24 cellular contexts compared by ENCODE assay signal in the genomic region with DNA sequence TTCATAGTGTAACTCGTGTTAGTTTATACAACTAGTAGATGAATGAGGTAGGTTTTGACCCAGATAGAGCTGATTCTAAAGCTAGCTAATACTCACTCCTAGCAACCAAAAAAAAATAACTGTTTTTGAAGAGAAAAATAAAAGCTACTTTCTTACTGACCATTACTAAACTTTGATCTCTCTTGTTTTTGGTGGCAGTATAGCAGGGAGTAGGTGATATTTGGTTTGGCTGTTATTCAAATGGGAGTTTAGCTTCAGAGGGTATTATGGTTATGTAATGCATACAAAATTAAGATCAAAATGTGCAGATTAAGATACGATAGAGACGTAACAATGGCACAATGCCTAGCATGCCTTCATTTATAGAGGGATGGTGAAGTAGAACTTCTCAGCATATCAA.
DNase-seq lines count a peak whose midpoint lies in the region; ATAC-seq, FAIRE-seq and TF ChIP-seq lines count a peak whose summit lies in the region.
"Had no signal": no experiment of that assay in that cellular context is flagged by ENCODE, and none has a peak within 500 bp of the region (broad histone marks: within the 10 kb centered on the region; RNA-seq: fewer than 3 reads in every experiment).

No MANE protein-coding gene starts in this region.

- no peak overlapping the region for H3K9ac ChIP-seq in liver (ENCODE audit: low read depth in 1 of 2, low read length in 2 of 2)
- H3K9ac ChIP-seq in HepG2 (ENCODE audit: insufficient read depth, low read depth, low read length): no peak overlapping the region
- H3K9ac ChIP-seq: BLaER1 treated with 17β-estradiol and CSF1 and Interleukin-3, amounts not matched to agents 10 nM and 100 nM had no signal

- H3K4me3 ChIP-seq in liver (ENCODE audit: low read depth in 1 of 3, low read length in 3 of 3) (no peak overlapping the region), HepG2 (replicated peaks in 1 of 3; ENCODE audit: insufficient read depth in 1 of 3, low read depth in 2 of 3, low read length in 3 of 3) (no peak overlapping the region)
- H3K4me3 ChIP-seq: A549; BLaER1 treated with 17β-estradiol and CSF1 and Interleukin-3, amounts not matched to agents 10 nM and 100 nM; GM12878 had no signal

- no peaks in the 10 kb centered on the region for H4K20me1 ChIP-seq in HepG2 (ENCODE audit: insufficient read depth, low read length)
- H4K20me1 ChIP-seq: BLaER1 treated with 17β-estradiol and CSF1 and Interleukin-3, amounts not matched to agents 10 nM and 100 nM had no signal

- ATAC-seq in HepG2: no peak
- peak; percentile 62 for ATAC-seq in left lobe of liver
- ATAC-seq: A549; CD8-positive, alpha-beta T cell; GM12878 had no signal

- H3K27me3 ChIP-seq in liver (ENCODE audit: control insufficient read depth in 4 of 4, insufficient read depth in 4 of 4, low read length in 3 of 4) (peaks cover 0 to 3% (median 0%) of the 10 kb centered on the region in 4 donors), HepG2 (ENCODE audit: control insufficient read depth in 1 of 2, insufficient read depth in 2 of 2, low read length in 2 of 2) (no peaks in the 10 kb centered on the region)

- H3K79me2 ChIP-seq in HepG2 (ENCODE audit: insufficient read depth, low read length): no peaks in the 10 kb centered on the region

- no peak for TF ChIP-seq CTCF in liver (IDR thresholded peaks at IDR 0.05; ENCODE audit: low read depth, low read length, missing input control)
- no peak for TF ChIP-seq CTCF in HepG2 (CRISPR knock-in tag; IDR thresholded peaks at IDR 0.05)

- DNase-seq in HepG2 (ENCODE audit: low spot score): no peak
- DNase-seq in left lobe of liver (ENCODE audit: low spot score): no peak
- no peak for DNase-seq in hepatic stellate cell (ENCODE audit: low spot score)
- DNase-seq in cerebellum (ENCODE audit: low spot score): no peak
- DNase-seq: AML-193; Caco-2; Calu3; CD4-positive, alpha-beta T cell; CD8-positive, alpha-beta T cell; DMS 273 treated with DMSO at 0.1 percent for 48 hours; DMS153; DMS53; DMS79; DND-41; EL; GDM1 had no signal

- intact Hi-C loops in HepG2 (cut with micrococcal nuclease; ENCODE audit: unreplicated experiment): no loop called here

- TF ChIP-seq POLR2A in HepG2 (IDR thresholded peaks at IDR 0.05; ENCODE audit: insufficient read depth in 1 of 2, low read depth in 2 of 2, low read length in 2 of 2): no peak

- H3K4me1 ChIP-seq in liver (ENCODE audit: control insufficient read depth in 4 of 4, insufficient read depth in 4 of 4, low read length in 3 of 4): peaks cover 0 to 2% (median 0%) of the 10 kb centered on the region in 4 donors
- no peaks in the 10 kb centered on the region for H3K4me1 ChIP-seq in HepG2 (ENCODE audit: insufficient read depth, low read length)
- H3K4me1 ChIP-seq: A549; BLaER1 treated with 17β-estradiol and CSF1 and Interleukin-3, amounts not matched to agents 10 nM and 100 nM; Caco-2 had no signal

- in situ Hi-C loops in HepG2 (cut with HindIII; ENCODE audit: extremely low pct_ligation_motif_present, low pct_unique_long_range_greater_than_20kb): no loop called here

- no peak overlapping the region for H3K4me2 ChIP-seq in HepG2 (ENCODE audit: low read depth, low read length)
- H3K4me2 ChIP-seq: A549; BLaER1 treated with 17β-estradiol and CSF1 and Interleukin-3, amounts not matched to agents 10 nM and 100 nM had no signal

- 30% methylated on average over 3 of the region's 3 CpGs for WGBS in liver
- 0% methylated on average over 3 of the region's 3 CpGs for WGBS in HepG2 (ENCODE audit: low lambda C conversion rate)

- H3K36me3 ChIP-seq in liver (ENCODE audit: control insufficient read depth in 4 of 4, insufficient read depth in 3 of 4, low read depth in 1 of 4, low read length in 3 of 4) (no peaks in the 10 kb centered on the region), HepG2 (replicated peaks in 1 of 2; ENCODE audit: control insufficient read depth in 1 of 2, insufficient read depth in 2 of 2, low read length in 2 of 2) (no peaks in the 10 kb centered on the region)
- H3K36me3 ChIP-seq: BLaER1 treated with 17β-estradiol and CSF1 and Interleukin-3, amounts not matched to agents 10 nM and 100 nM had no signal

- TF ChIP-seq EP300 in HepG2 (IDR thresholded peaks at IDR 0.05; ENCODE audit: low read depth in 2 of 2, low read length in 2 of 2) (no peak), HepG2 (CRISPR knock-in tag; IDR thresholded peaks at IDR 0.05; ENCODE audit: borderline replicate concordance) (no peak)

- H3K9me3 ChIP-seq in liver (ENCODE audit: control insufficient read depth in 4 of 4, low read length in 3 of 4): no peaks in the 10 kb centered on the region
- H3K9me3 ChIP-seq in HepG2 (ENCODE audit: low read length): no peaks in the 10 kb centered on the region
- H3K9me3 ChIP-seq: A549; BLaER1 treated with 17β-estradiol and CSF1 and Interleukin-3, amounts not matched to agents 10 nM and 100 nM; Caco-2 had no signal

- no peak for FAIRE-seq in HepG2 (lab: Jason Lieb, UNC)
- FAIRE-seq: A549, GM12878, GM12892, GM18507 had no signal

- CTCF ChIA-PET in HepG2 (lab: Yijun Ruan, JAX; ENCODE audit: low intra/inter-chr PET ratio, low total read pairs): no interaction called here

- TF ChIP-seq RAD21 in liver (IDR thresholded peaks at IDR 0.05): no peak
- no peak for TF ChIP-seq RAD21 in HepG2 (CRISPR knock-in tag; IDR thresholded peaks at IDR 0.05)

- BruUV-seq in HepG2 (replicated peaks; lab: Mats Ljungman, UMichigan): no TSS peak

- POLR2A ChIA-PET in HepG2 (lab: Yijun Ruan, JAX): no interaction called here

- H3K27ac ChIP-seq in liver (ENCODE audit: low read depth in 1 of 2, low read length in 2 of 2) (no peak overlapping the region), HepG2 (ENCODE audit: extremely low read length, insufficient read depth, low read length) (no peak overlapping the region)
- H3K27ac ChIP-seq: 22Rv1; A549; BLaER1 treated with 17β-estradiol and CSF1 and Interleukin-3, amounts not matched to agents 10 nM and 100 nM; C4-2B had no signal

- H2AFZ ChIP-seq in HepG2 (ENCODE audit: low read length): no peak overlapping the region

TF ChIP-seq in liver, 16 proteins besides CTCF, POLR2A, EP300 and RAD21 (continues in another document):
- TF ChIP-seq YY1 (IDR thresholded peaks at IDR 0.05) (no peak), SP1 (IDR thresholded peaks at IDR 0.05) (peak; percentile 6), RXRA (IDR thresholded peaks at IDR 0.05) (no peak), NR2F2 (IDR thresholded peaks at IDR 0.05) (no peak), REST (IDR thresholded peaks at IDR 0.05) (no peak)

TF ChIP-seq in HepG2, 621 proteins besides CTCF, POLR2A, EP300 and RAD21 (continues in another document):
- TF ChIP-seq NR2F2 (IDR thresholded peaks at IDR 0.05; ENCODE audit: borderline replicate concordance, low read depth) (no peak), KLF6 (CRISPR knock-in tag; IDR thresholded peaks at IDR 0.05) (no peak), MAFG (CRISPR knock-in tag; IDR thresholded peaks at IDR 0.05) (no peak), CCDC6 (CRISPR knock-in tag; IDR thresholded peaks at IDR 0.05) (no peak), ZNF577 (CRISPR knock-in tag; IDR thresholded peaks at IDR 0.05; ENCODE audit: borderline replicate concordance, low read depth) (no peak), ZNF576 (CRISPR knock-in tag; IDR thresholded peaks at IDR 0.05) (no peak), POLR2AphosphoS2 (IDR thresholded peaks at IDR 0.05; ENCODE audit: low read depth, low read length) (no peak), HOXA5 (CRISPR knock-in tag; IDR thresholded peaks at IDR 0.05) (no peak), FOXP1 (IDR thresholded peaks at IDR 0.05) (no peak), FOXP1 (CRISPR knock-in tag; IDR thresholded peaks at IDR 0.05) (no peak), POLR2AphosphoS5 (IDR thresholded peaks at IDR 0.05; ENCODE audit: low read depth, low read length) (no peak), ZNF383 (CRISPR knock-in tag; IDR thresholded peaks at IDR 0.05; ENCODE audit: borderline replicate concordance) (no peak), ZNF691 (CRISPR knock-in tag; IDR thresholded peaks at IDR 0.05; ENCODE audit: borderline replicate concordance, low read depth) (no peak), ZFAT (CRISPR knock-in tag; conservative IDR thresholded peaks at IDR 0.05) (no peak), TGIF2 (CRISPR knock-in tag; IDR thresholded peaks at IDR 0.05) (no peak), MZF1 (CRISPR knock-in tag; IDR thresholded peaks at IDR 0.05; ENCODE audit: borderline replicate concordance) (no peak)
- TF ChIP-seq, protein P1, sequence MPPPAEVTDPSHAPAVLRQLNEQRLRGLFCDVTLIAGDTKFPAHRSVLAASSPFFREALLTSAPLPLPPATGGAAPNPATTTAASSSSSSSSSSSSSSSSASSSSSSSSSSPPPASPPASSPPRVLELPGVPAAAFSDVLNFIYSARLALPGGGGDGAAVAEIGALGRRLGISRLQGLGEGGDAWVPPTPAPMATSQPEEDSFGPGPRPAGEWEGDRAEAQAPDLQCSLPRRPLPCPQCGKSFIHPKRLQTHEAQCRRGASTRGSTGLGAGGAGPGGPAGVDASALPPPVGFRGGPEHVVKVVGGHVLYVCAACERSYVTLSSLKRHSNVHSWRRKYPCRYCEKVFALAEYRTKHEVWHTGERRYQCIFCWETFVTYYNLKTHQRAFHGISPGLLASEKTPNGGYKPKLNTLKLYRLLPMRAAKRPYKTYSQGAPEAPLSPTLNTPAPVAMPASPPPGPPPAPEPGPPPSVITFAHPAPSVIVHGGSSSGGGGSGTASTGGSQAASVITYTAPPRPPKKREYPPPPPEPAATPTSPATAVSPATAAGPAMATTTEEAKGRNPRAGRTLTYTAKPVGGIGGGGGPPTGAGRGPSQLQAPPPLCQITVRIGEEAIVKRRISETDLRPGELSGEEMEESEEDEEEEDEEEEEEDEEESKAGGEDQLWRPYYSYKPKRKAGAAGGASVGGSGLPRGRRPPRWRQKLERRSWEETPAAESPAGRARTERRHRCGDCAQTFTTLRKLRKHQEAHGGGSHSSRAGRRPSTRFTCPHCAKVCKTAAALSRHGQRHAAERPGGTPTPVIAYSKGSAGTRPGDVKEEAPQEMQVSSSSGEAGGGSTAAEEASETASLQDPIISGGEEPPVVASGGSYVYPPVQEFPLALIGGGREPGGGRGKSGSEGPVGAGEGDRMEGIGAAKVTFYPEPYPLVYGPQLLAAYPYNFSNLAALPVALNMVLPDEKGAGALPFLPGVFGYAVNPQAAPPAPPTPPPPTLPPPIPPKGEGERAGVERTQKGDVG (CRISPR knock-in tag; IDR thresholded peaks at IDR 0.05; ENCODE audit: borderline replicate concordance): no peak
